Comparison of ENCODE assay signal across 1 cellular context in the genomic region with DNA sequence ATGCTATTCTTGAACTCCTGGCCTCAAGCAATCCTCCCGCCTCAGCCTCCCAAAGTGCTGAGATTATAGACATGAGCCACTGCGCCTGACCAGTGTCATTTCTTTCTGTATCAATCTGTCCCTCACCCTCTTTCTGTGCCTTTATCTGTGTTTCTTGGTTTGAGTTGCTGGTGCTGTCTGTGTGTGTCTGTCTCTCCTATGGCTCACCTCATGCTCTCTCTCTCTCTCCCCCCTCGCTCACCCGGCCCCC.
TF ChIP-seq lines count a peak whose summit lies in the region.

No MANE protein-coding gene starts in this region.

TF ChIP-seq in K562, 482 proteins besides CTCF, POLR2A, EP300 and RAD21 (continues in another document):
- TF ChIP-seq VEZF1 (CRISPR knock-in tag; IDR thresholded peaks at IDR 0.05) (peak; percentile 91), KDM1A (IDR thresholded peaks at IDR 0.05) (peak in 1 of 2 experiments; percentile 69; a peak in 3 of 4 replicates), NFRKB (IDR thresholded peaks at IDR 0.05; ENCODE audit: low read depth) (no peak), SFPQ (IDR thresholded peaks at IDR 0.05; ENCODE audit: low read depth, low read length) (no peak), JUND (IDR thresholded peaks at IDR 0.05; ENCODE audit: borderline replicate concordance, low read depth, low read length) (0 out of 2 replicates have a peak, but pooled peaks have one; percentile 19), JUND (tag; IDR thresholded peaks at IDR 0.05; ENCODE audit: borderline replicate concordance, low read depth, low read length) (no peak), CBX5 (IDR thresholded peaks at IDR 0.05; ENCODE audit: borderline replicate concordance, low read depth) (no peak), EHMT2 (IDR thresholded peaks at IDR 0.05) (peak; percentile 32; the same call in 1 of the 2 replicates), TBL1XR1 (IDR thresholded peaks at IDR 0.05; ENCODE audit: low read length in 2 of 2) (0 out of 4 replicates have a peak, but pooled peaks have one; percentile 6 to 10), CBFA2T3 (IDR thresholded peaks at IDR 0.05) (peak; percentile 56), TSHZ1 (CRISPR knock-in tag; IDR thresholded peaks at IDR 0.05) (no peak), ZNF184 (CRISPR knock-in tag; IDR thresholded peaks at IDR 0.05) (no peak), NCOR1 (IDR thresholded peaks at IDR 0.05) (peak; percentile 37), HDAC8 (tag; IDR thresholded peaks at IDR 0.05) (0 out of 2 replicates have a peak, but pooled peaks have one; percentile 21), KDM4B (IDR thresholded peaks at IDR 0.05; ENCODE audit: borderline replicate concordance in 2 of 2, low read depth in 1 of 2) (peak in 1 of 2 experiments; percentile 32; a peak in 1 of 4 replicates), PHB (CRISPR knock-in tag; IDR thresholded peaks at IDR 0.05) (no peak), MYC (IDR thresholded peaks at IDR 0.05; ENCODE audit: low read depth, low read length) (peak; percentile 59; the same call in 1 of the 2 replicates), MYC (CRISPR knock-in tag; IDR thresholded peaks at IDR 0.05; ENCODE audit: borderline replicate concordance, low read depth) (no peak), BCLAF1 (IDR thresholded peaks at IDR 0.05; ENCODE audit: borderline replicate concordance in 1 of 2, control insufficient read depth in 1 of 2, low read depth in 2 of 2, low read length in 1 of 2) (0 out of 4 replicates have a peak, but pooled peaks of 1 of the 2 experiments have one; percentile 8), SREBF1 (IDR thresholded peaks at IDR 0.05; ENCODE audit: borderline replicate concordance, low read depth, low read length) (no peak), DACH1 (IDR thresholded peaks at IDR 0.05; ENCODE audit: partially characterized antibody) (no peak), NEUROD1 (IDR thresholded peaks at IDR 0.05; ENCODE audit: borderline replicate concordance, low read depth, low read length, partially characterized antibody) (peak; percentile 7), ZBTB40 (IDR thresholded peaks at IDR 0.05) (peak; percentile 32; the same call in 1 of the 2 replicates), ZBTB40 (CRISPR knock-in tag; IDR thresholded peaks at IDR 0.05) (no peak)
- TF ChIP-seq, protein P1, sequence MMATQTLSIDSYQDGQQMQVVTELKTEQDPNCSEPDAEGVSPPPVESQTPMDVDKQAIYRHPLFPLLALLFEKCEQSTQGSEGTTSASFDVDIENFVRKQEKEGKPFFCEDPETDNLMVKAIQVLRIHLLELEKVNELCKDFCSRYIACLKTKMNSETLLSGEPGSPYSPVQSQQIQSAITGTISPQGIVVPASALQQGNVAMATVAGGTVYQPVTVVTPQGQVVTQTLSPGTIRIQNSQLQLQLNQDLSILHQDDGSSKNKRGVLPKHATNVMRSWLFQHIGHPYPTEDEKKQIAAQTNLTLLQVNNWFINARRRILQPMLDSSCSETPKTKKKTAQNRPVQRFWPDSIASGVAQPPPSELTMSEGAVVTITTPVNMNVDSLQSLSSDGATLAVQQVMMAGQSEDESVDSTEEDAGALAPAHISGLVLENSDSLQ (IDR thresholded peaks at IDR 0.05), result peak; percentile 61; the same call in 1 of the 2 replicates
- TF ChIP-seq, protein P2, sequence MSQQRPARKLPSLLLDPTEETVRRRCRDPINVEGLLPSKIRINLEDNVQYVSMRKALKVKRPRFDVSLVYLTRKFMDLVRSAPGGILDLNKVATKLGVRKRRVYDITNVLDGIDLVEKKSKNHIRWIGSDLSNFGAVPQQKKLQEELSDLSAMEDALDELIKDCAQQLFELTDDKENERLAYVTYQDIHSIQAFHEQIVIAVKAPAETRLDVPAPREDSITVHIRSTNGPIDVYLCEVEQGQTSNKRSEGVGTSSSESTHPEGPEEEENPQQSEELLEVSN (IDR thresholded peaks at IDR 0.05; ENCODE audit: borderline replicate concordance in 1 of 2, extremely low read depth in 1 of 2, insufficient read depth in 1 of 2, insufficient read length in 1 of 2, low read depth in 1 of 2, low read length in 1 of 2, poor library complexity in 1 of 2, severe bottlenecking in 1 of 2), result no peak
- TF ChIP-seq, protein P3, sequence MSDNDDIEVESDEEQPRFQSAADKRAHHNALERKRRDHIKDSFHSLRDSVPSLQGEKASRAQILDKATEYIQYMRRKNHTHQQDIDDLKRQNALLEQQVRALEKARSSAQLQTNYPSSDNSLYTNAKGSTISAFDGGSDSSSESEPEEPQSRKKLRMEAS (CRISPR knock-in tag; IDR thresholded peaks at IDR 0.05), result peak; percentile 75
- TF ChIP-seq, protein P4, sequence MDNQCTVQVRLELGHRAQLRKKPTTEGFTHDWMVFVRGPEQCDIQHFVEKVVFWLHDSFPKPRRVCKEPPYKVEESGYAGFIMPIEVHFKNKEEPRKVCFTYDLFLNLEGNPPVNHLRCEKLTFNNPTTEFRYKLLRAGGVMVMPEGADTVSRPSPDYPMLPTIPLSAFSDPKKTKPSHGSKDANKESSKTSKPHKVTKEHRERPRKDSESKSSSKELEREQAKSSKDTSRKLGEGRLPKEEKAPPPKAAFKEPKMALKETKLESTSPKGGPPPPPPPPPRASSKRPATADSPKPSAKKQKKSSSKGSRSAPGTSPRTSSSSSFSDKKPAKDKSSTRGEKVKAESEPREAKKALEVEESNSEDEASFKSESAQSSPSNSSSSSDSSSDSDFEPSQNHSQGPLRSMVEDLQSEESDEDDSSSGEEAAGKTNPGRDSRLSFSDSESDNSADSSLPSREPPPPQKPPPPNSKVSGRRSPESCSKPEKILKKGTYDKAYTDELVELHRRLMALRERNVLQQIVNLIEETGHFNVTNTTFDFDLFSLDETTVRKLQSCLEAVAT (IDR thresholded peaks at IDR 0.05), result 0 out of 4 replicates have a peak, but pooled peaks of 1 of the 2 experiments have one; percentile 49
